ENCODE assay signal across 17 cellular contexts in genomic region chr9:134060546-134060945, GRCh38. TPM values are rescaled to one million over a fixed set of nuclear protein-coding genes. Genes with fewer than 3 reads are reported as not detected.
DNase-seq lines count a peak whose midpoint lies in the region; ATAC-seq and TF ChIP-seq lines count a peak whose summit lies in the region.
"Had no signal": no experiment of that assay in that cellular context is flagged by ENCODE, and none has a peak within 500 bp of the region (broad histone marks: within the 10 kb centered on the region; RNA-seq: fewer than 3 reads in every experiment).

No MANE protein-coding gene starts in this region.

- H3K27me3 Mint-ChIP-seq in activated T-helper 1 cell treated with anti-CD3 and anti-CD28 coated beads, Interleukin-12 subunit alpha, Interleukin-12 subunit beta, Interleukin-2, Interleukin-4 antibody, amounts not matched to agents 30 ng/mL and 10 ng/mL and 1 ng/mL, durations not matched to agents 14 hours and 24 hours and 36 hours (ENCODE audit: insufficient read depth): no peaks in the 10 kb centered on the region
- no peaks in the 10 kb centered on the region for H3K27me3 Mint-ChIP-seq in naive B cell
- H3K27me3 Mint-ChIP-seq: naive thymus-derived CD4-positive, alpha-beta T cell had no signal

- no peak for ATAC-seq in naive B cell (ENCODE audit: low read depth in 2 of 2)
- no peak for ATAC-seq in upper lobe of right lung
- no peak for ATAC-seq in HG02938 (IDR thresholded peaks at IDR 0.05; ENCODE audit: unreplicated experiment)
- ATAC-seq: left cardiac atrium, right lobe of liver had no signal

- H3K4me1 ChIP-seq in upper lobe of right lung (peaks cover 84% of the 10 kb centered on the region), smooth muscle cell (ENCODE audit: low read depth) (no peaks in the 10 kb centered on the region), testis (peaks cover 61% of the 10 kb centered on the region)

- intact Hi-C loops in activated T-helper 1 cell treated with anti-CD3 and anti-CD28 coated beads, Interleukin-12 subunit alpha, Interleukin-12 subunit beta, Interleukin-2, Interleukin-4 antibody, amounts not matched to agents 30 ng/mL and 10 ng/mL and 1 ng/mL, durations not matched to agents 14 hours and 24 hours and 36 hours (cut with micrococcal nuclease): no loop called here
- intact Hi-C loops in upper lobe of right lung (cut with DNase I): no loop called here
- intact Hi-C loops in testis (cut with DNase I; ENCODE audit: low total_unique reads): no loop called here

- no peaks in the 10 kb centered on the region for H3K9me3 Mint-ChIP-seq in activated T-helper 1 cell treated with anti-CD3 and anti-CD28 coated beads, Interleukin-12 subunit alpha, Interleukin-12 subunit beta, Interleukin-2, Interleukin-4 antibody, amounts not matched to agents 30 ng/mL and 10 ng/mL and 1 ng/mL, durations not matched to agents 14 hours and 24 hours and 36 hours
- no peaks in the 10 kb centered on the region for H3K9me3 Mint-ChIP-seq in naive B cell
- H3K9me3 Mint-ChIP-seq: naive thymus-derived CD4-positive, alpha-beta T cell had no signal

- TF ChIP-seq CTCF in upper lobe of right lung (IDR thresholded peaks at IDR 0.05) (no peak), smooth muscle cell (IDR thresholded peaks at IDR 0.05; ENCODE audit: borderline replicate concordance, insufficient read depth, poor library complexity, severe bottlenecking) (no peak), testis (IDR thresholded peaks at IDR 0.05) (no peak)

- peak overlapping the region; percentile 40 for H3K27ac Mint-ChIP-seq in activated T-helper 1 cell treated with anti-CD3 and anti-CD28 coated beads, Interleukin-12 subunit alpha, Interleukin-12 subunit beta, Interleukin-2, Interleukin-4 antibody, amounts not matched to agents 30 ng/mL and 10 ng/mL and 1 ng/mL, durations not matched to agents 14 hours and 24 hours and 36 hours
- H3K27ac Mint-ChIP-seq in naive B cell: peak overlapping the region in 5 of 6 donors; percentile 65 to 93 (median 86)

- H3K27ac ChIP-seq in upper lobe of right lung (no peak overlapping the region), smooth muscle cell (ENCODE audit: low read depth) (no peak overlapping the region), testis (no peak overlapping the region)
- H3K27ac ChIP-seq: right lobe of liver had no signal

- H3K4me1 Mint-ChIP-seq in activated T-helper 1 cell treated with anti-CD3 and anti-CD28 coated beads, Interleukin-12 subunit alpha, Interleukin-12 subunit beta, Interleukin-2, Interleukin-4 antibody, amounts not matched to agents 30 ng/mL and 10 ng/mL and 1 ng/mL, durations not matched to agents 14 hours and 24 hours and 36 hours (ENCODE audit: low read depth): peaks cover 2% of the 10 kb centered on the region
- peaks cover 48 to 84% (median 65%) of the 10 kb centered on the region in 3 donors for H3K4me1 Mint-ChIP-seq in naive B cell

- H4K20me1 ChIP-seq in smooth muscle cell (ENCODE audit: low read depth): peaks cover 100% of the 10 kb centered on the region

- H3K36me3 ChIP-seq in upper lobe of right lung (no peaks in the 10 kb centered on the region), smooth muscle cell (ENCODE audit: low read depth) (no peaks in the 10 kb centered on the region), testis (ENCODE audit: low read depth, missing control alignments) (no peaks in the 10 kb centered on the region)
- H3K36me3 ChIP-seq: heart left ventricle, right lobe of liver had no signal

- H3K27me3 ChIP-seq in upper lobe of right lung (no peaks in the 10 kb centered on the region), smooth muscle cell (ENCODE audit: low read depth) (no peaks in the 10 kb centered on the region), testis (no peaks in the 10 kb centered on the region)
- H3K27me3 ChIP-seq: heart left ventricle, right lobe of liver had no signal

- H3K79me2 ChIP-seq in smooth muscle cell (ENCODE audit: low read depth): peaks cover 98% of the 10 kb centered on the region

- no peaks in the 10 kb centered on the region for H3F3A ChIP-seq in smooth muscle cell (ENCODE audit: low read depth)

- H2AFZ ChIP-seq in smooth muscle cell (ENCODE audit: low read depth): no peak overlapping the region

- H3K4me3 Mint-ChIP-seq in activated T-helper 1 cell treated with anti-CD3 and anti-CD28 coated beads, Interleukin-12 subunit alpha, Interleukin-12 subunit beta, Interleukin-2, Interleukin-4 antibody, amounts not matched to agents 30 ng/mL and 10 ng/mL and 1 ng/mL, durations not matched to agents 14 hours and 24 hours and 36 hours: no peak overlapping the region
- peak overlapping the region in 7 of 8 donors; percentile 26 to 90 (median 71) for H3K4me3 Mint-ChIP-seq in naive B cell

- no peaks in the 10 kb centered on the region for H3K36me3 Mint-ChIP-seq in activated T-helper 1 cell treated with anti-CD3 and anti-CD28 coated beads, Interleukin-12 subunit alpha, Interleukin-12 subunit beta, Interleukin-2, Interleukin-4 antibody, amounts not matched to agents 30 ng/mL and 10 ng/mL and 1 ng/mL, durations not matched to agents 14 hours and 24 hours and 36 hours (ENCODE audit: low read depth)
- H3K36me3 Mint-ChIP-seq in naive B cell: no peaks in the 10 kb centered on the region

- no peak overlapping the region for H3K9ac ChIP-seq in smooth muscle cell (ENCODE audit: low read depth)

- H3K4me2 ChIP-seq in smooth muscle cell: no peak overlapping the region

- H3K4me3 ChIP-seq in upper lobe of right lung (no peak overlapping the region), smooth muscle cell (no peak overlapping the region), testis (no peak overlapping the region)
- H3K4me3 ChIP-seq: heart left ventricle, right lobe of liver had no signal

- DNase-seq in stimulated activated CD4-positive, alpha-beta T cell treated with anti-CD3 and anti-CD28 coated beads, Interleukin-15, amount 100 ng/mL, for 24 hours: peak; percentile 0
- DNase-seq in stimulated activated CD4-positive, alpha-beta T cell treated with anti-CD3 and anti-CD28 coated beads, Interleukin-4, amount 100 ng/mL, for 4 hours: no peak
- DNase-seq in activated T-helper 1 cell treated with anti-CD3 and anti-CD28 coated beads, Interleukin-12 subunit alpha, Interleukin-12 subunit beta, Interleukin-2, Interleukin-4 antibody, amounts not matched to agents 30 ng/mL and 10 ng/mL and 1 ng/mL, durations not matched to agents 14 hours and 24 hours and 36 hours (ENCODE audit: low spot score): no peak
- no peak for DNase-seq in naive B cell
- peak; percentile 39 for DNase-seq in upper lobe of right lung
- no peak for DNase-seq in smooth muscle cell (lab: John Stamatoyannopoulos, UW; ENCODE audit: unreplicated experiment)
- DNase-seq in testis: no peak
- DNase-seq: activated CD4-positive, CD25-positive, alpha-beta regulatory T cell treated with anti-CD3 and anti-CD28 coated beads, Interleukin-2, amount 50 U/mL, for 72 hours; activated T-cell treated with anti-CD3 and anti-CD28 coated beads for 4 hours; GOT3; left cardiac atrium; naive thymus-derived CD4-positive, alpha-beta T cell; NCI-H187 treated with DMSO at 0.1 percent for 48 hours; NCI-H524 had no signal

- no peak for TF ChIP-seq POLR2A in testis (IDR thresholded peaks at IDR 0.05)

- H3K9me3 ChIP-seq in upper lobe of right lung (no peaks in the 10 kb centered on the region), smooth muscle cell (replicated peaks; ENCODE audit: low read depth) (no peaks in the 10 kb centered on the region), testis (no peaks in the 10 kb centered on the region)
- H3K9me3 ChIP-seq: heart left ventricle, right lobe of liver had no signal

- 77% methylated on average over 4 of the region's 4 CpGs for WGBS in smooth muscle cell (ENCODE audit: low lambda C conversion rate)
- WGBS in testis, 2 donors: 70 to 90% methylated on average over 3 to 4 of the region's 4 CpGs

RNA-seq across cellular contexts. Expression of gene BRD3, which starts 7.3 kb away (rescaled TPM):
- total RNA-seq in activated T-helper 1 cell treated with anti-CD3 and anti-CD28 coated beads, Interleukin-12 subunit alpha, Interleukin-12 subunit beta, Interleukin-2, Interleukin-4 antibody, amounts not matched to agents 30 ng/mL and 10 ng/mL and 1 ng/mL, durations not matched to agents 14 hours and 24 hours and 36 hours: 34.2 and 36.7 TPM in 2 replicates
- polyA plus RNA-seq in naive B cell (ENCODE audit: low read depth in 6 of 6) (10 to 100 TPM in 5 of 6 donors, 1 to 10 TPM in 1; 9.0 to 26.2 (median 15.1) TPM), smooth muscle cell (28.8 and 34.1 TPM in 2 replicates), testis (ENCODE audit: insufficient read depth, low read depth, low replicate concordance) (30.2 TPM)
- total RNA-seq in upper lobe of right lung (38.4 TPM), smooth muscle cell (6.8 and 9.2 TPM in 2 replicates), testis (10 to 100 TPM; 44.3 to 64.5 TPM)

RNA-seq across cellular contexts. Expression of gene BRD3OS, which starts 35.3 kb away (rescaled TPM):
- 12.3 and 14.5 TPM in 2 replicates for total RNA-seq in activated T-helper 1 cell treated with anti-CD3 and anti-CD28 coated beads, Interleukin-12 subunit alpha, Interleukin-12 subunit beta, Interleukin-2, Interleukin-4 antibody, amounts not matched to agents 30 ng/mL and 10 ng/mL and 1 ng/mL, durations not matched to agents 14 hours and 24 hours and 36 hours
- polyA plus RNA-seq in naive B cell (ENCODE audit: low read depth in 6 of 6) (10 to 100 TPM; 31.3 to 45.1 (median 35.9) TPM), smooth muscle cell (16.0 and 17.8 TPM in 2 replicates), testis (ENCODE audit: insufficient read depth, low read depth, low replicate concordance) (29.5 TPM)
- total RNA-seq in upper lobe of right lung (10.7 TPM), smooth muscle cell (10.9 and 16.1 TPM in 2 replicates), testis (10 to 100 TPM; 18.9 to 19.0 TPM)

Comparison
In these comparisons a context has a peak if more than half of its experiments do, and no peak if none do; other contexts are left out.
1. DNase-seq: peak in stimulated activated CD4-positive, alpha-beta T cell treated with anti-CD3 and anti-CD28 coated beads, Interleukin-15, amount 100 ng/mL, for 24 hours (single experiment) and upper lobe of right lung (single experiment); none in stimulated activated CD4-positive, alpha-beta T cell treated with anti-CD3 and anti-CD28 coated beads, Interleukin-4, amount 100 ng/mL, for 4 hours (0 of 2), activated T-helper 1 cell treated with anti-CD3 and anti-CD28 coated beads, Interleukin-12 subunit alpha, Interleukin-12 subunit beta, Interleukin-2, Interleukin-4 antibody, amounts not matched to agents 30 ng/mL and 10 ng/mL and 1 ng/mL, durations not matched to agents 14 hours and 24 hours and 36 hours (single experiment), naive B cell (single experiment), smooth muscle cell (single experiment) and testis (single experiment).